8 cellular contexts compared by ENCODE assay signal in genomic region chr1:183472488-183473285, GRCh38. TPM values are rescaled to one million over a fixed set of nuclear protein-coding genes. Genes with fewer than 3 reads are reported as not detected.
DNase-seq lines count a peak whose midpoint lies in the region; ATAC-seq and TF ChIP-seq lines count a peak whose summit lies in the region.

SMG7 (plus strand) TSS chr1:183472499; CDS start chr1:183472621, 122 bp downstream.

- H3K27ac ChIP-seq in dorsolateral prefrontal cortex (peak within 1 kb of the TSS; percentile 88 to 100 (median 97)), mesendoderm (ENCODE audit: low read depth, low read length) (peak within 1 kb of the TSS; percentile 100)

- no peak for DNase-seq in LNCaP clone FGC (ENCODE audit: low read depth)
- peak; percentile 47 for DNase-seq in activated CD4-positive, alpha-beta T cell treated with anti-CD3 and anti-CD28 coated beads, Interleukin-2, amount 50 U/mL, for 1 hour
- DNase-seq in dorsolateral prefrontal cortex: peak in 8 of 10 donors; percentile 25 to 61 (median 46)
- peak; percentile 60 for DNase-seq in mesendoderm
- peak; percentile 31 for DNase-seq in stimulated activated CD8-positive, alpha-beta memory T cell treated with anti-CD3 and anti-CD28 coated beads, Interleukin-15, amount 100 ng/mL, for 24 hours (ENCODE audit: low read depth)

- no peaks in the 10 kb centered on the region for H3K9me3 ChIP-seq in ES-I3 (ENCODE audit: control insufficient read depth, insufficient read depth, low read length)

- intact Hi-C loops in dorsolateral prefrontal cortex (cut with DNase I): loop anchor here (5.0 kb wide), 7 partner anchors 55 to 455 kb away; partner anchors contain the start of genes ARPC5 (in 1 of the 2) and NMNAT2 (in 1 of the 2)

- peaks cover 6% of the 10 kb centered on the region for H3K79me1 ChIP-seq in mesendoderm (ENCODE audit: low read length)

- no peaks in the 10 kb centered on the region for H3K27me3 ChIP-seq in dorsolateral prefrontal cortex
- no peaks in the 10 kb centered on the region for H3K27me3 ChIP-seq in mesendoderm (ENCODE audit: insufficient read depth, low read length, poor library complexity)

- H3K9ac ChIP-seq in ES-I3 (ENCODE audit: low read depth, low read length) (peak within 1 kb of the TSS; percentile 93), mesendoderm (ENCODE audit: low read length) (peak within 1 kb of the TSS; percentile 90)

- peak within 1 kb of the TSS; percentile 85 for H2BK120ac ChIP-seq in mesendoderm (ENCODE audit: low read depth, low read length)

- no peak within 1 kb of the TSS for H4K5ac ChIP-seq in mesendoderm (ENCODE audit: low read length)

- H2BK15ac ChIP-seq in mesendoderm (replicated peaks; ENCODE audit: low read depth): no peak within 1 kb of the TSS

- peak within 1 kb of the TSS; percentile 97 for H3K56ac ChIP-seq in mesendoderm (ENCODE audit: low read length)

- peak within 1 kb of the TSS; percentile 95 for H3K4me2 ChIP-seq in mesendoderm (ENCODE audit: low read length)

- peak within 1 kb of the TSS; percentile 32 for H3K23ac ChIP-seq in mesendoderm (ENCODE audit: low read length)

- peak; percentile 22 for ATAC-seq in GM21723 (IDR thresholded peaks at IDR 0.05; ENCODE audit: unreplicated experiment)
- no peak for ATAC-seq in GM21381 (IDR thresholded peaks at IDR 0.05; ENCODE audit: unreplicated experiment)

- H2AK5ac ChIP-seq in mesendoderm (ENCODE audit: low read length): no peak within 1 kb of the TSS

- H3K4ac ChIP-seq in mesendoderm (ENCODE audit: low read depth, low read length): peak within 1 kb of the TSS; percentile 18

- H3K36me3 ChIP-seq in ES-I3 (ENCODE audit: insufficient read depth, low read length): no peaks in the 10 kb centered on the region
- no peaks in the 10 kb centered on the region for H3K36me3 ChIP-seq in mesendoderm (ENCODE audit: control insufficient read depth, insufficient read depth, low read length)

- H3K4me1 ChIP-seq in ES-I3 (ENCODE audit: insufficient read depth, low read length) (no peaks in the 10 kb centered on the region), mesendoderm (ENCODE audit: control insufficient read depth, low read depth, low read length) (peaks cover 2% of the 10 kb centered on the region)

- TF ChIP-seq CTCF in LNCaP clone FGC (IDR thresholded peaks at IDR 0.05; ENCODE audit: control insufficient read depth, extremely low read depth, insufficient read depth): no peak
- TF ChIP-seq CTCF in dorsolateral prefrontal cortex (IDR thresholded peaks at IDR 0.05 in 54 of 56, conservative IDR thresholded peaks at IDR 0.05 in 2 of 56; ENCODE audit: low read depth in 1 of 56, partially characterized antibody in 56 of 56): peak in 1 of 56 donors; percentile 12

- no CpG with 5 or more reads among the region's 72 CpGs for WGBS in mesendoderm (ENCODE audit: extremely low coverage, insufficient coverage, low lambda C conversion rate)

- peaks cover 42% of the 10 kb centered on the region for H3K79me2 ChIP-seq in mesendoderm (ENCODE audit: control insufficient read depth, insufficient read depth, low read length)

- H3K18ac ChIP-seq in mesendoderm (ENCODE audit: low read length): peak within 1 kb of the TSS; percentile 90

- no peak within 1 kb of the TSS for H4K8ac ChIP-seq in mesendoderm (ENCODE audit: low read depth, low read length)

- H3K4me3 ChIP-seq in LNCaP clone FGC (ENCODE audit: low read depth, low read length) (peak within 1 kb of the TSS; percentile 86), dorsolateral prefrontal cortex (peak within 1 kb of the TSS; percentile 67 to 100 (median 95)), mesendoderm (ENCODE audit: low read length) (peak within 1 kb of the TSS; percentile 72)

- H2BK5ac ChIP-seq in mesendoderm (ENCODE audit: low read length): peak within 1 kb of the TSS; percentile 91

RNA-seq across cellular contexts. Expression of gene SMG7, which starts in this region (rescaled TPM):
- total RNA-seq in dorsolateral prefrontal cortex: 100 to 1,000 TPM in 3 of 120 experiments, 10 to 100 TPM in 117; 56.7 to 110 (median 76.0) TPM
- polyA plus RNA-seq in mesendoderm (2013, experiment 1 of 2): 39.7 TPM
- polyA plus RNA-seq in mesendoderm (2013, experiment 2 of 2): 39.7 TPM
